17 cellular contexts compared by ENCODE assay signal in genomic region chr6:3623451-3624267, GRCh38.
DNase-seq lines count a peak whose midpoint lies in the region; ATAC-seq lines count a peak whose summit lies in the region.
"Had no signal": no experiment of that assay in that cellular context is flagged by ENCODE, and none has a peak within 500 bp of the region (broad histone marks: within the 10 kb centered on the region; RNA-seq: fewer than 3 reads in every experiment).

No MANE protein-coding gene starts in this region.

- intact Hi-C loops in naive thymus-derived CD4-positive, alpha-beta T cell (cut with micrococcal nuclease): no loop called here

- peak; percentile 11 for DNase-seq in stimulated activated CD4-positive, alpha-beta T cell treated with anti-CD3 and anti-CD28 coated beads, Interleukin-15, amount 100 ng/mL, for 24 hours
- DNase-seq in stimulated activated CD4-positive, alpha-beta T cell treated with anti-CD3 and anti-CD28 coated beads, Interleukin-4, amount 100 ng/mL, for 4 hours: no peak
- DNase-seq in activated T-cell treated with anti-CD3 and anti-CD28 coated beads, Interleukin-2, amount 50 U/mL, for 72 hours: peak; percentile 7 to 8
- DNase-seq in naive thymus-derived CD4-positive, alpha-beta T cell: peak in 4 of 9 donors; percentile 4 to 35 (median 6)
- peak; percentile 33 for DNase-seq in ureter (ENCODE audit: low spot score)
- DNase-seq in NOMO-1 treated with dmso at 0.1 percent for 144 hours (lab: John Stamatoyannopoulos, UW; ENCODE audit: unreplicated experiment): no peak
- DNase-seq: Caco-2, colonic mucosa, NCI-H1436 treated with DMSO at 0.1 percent for 48 hours, NCI-H226, SIG-M5 had no signal

- POLR2A ChIA-PET in naive thymus-derived CD4-positive, alpha-beta T cell (lab: Charles Lee): no interaction called here

- no peaks in the 10 kb centered on the region for H3K4me1 ChIP-seq in naive thymus-derived CD4-positive, alpha-beta T cell (ENCODE audit: control insufficient read depth in 2 of 2, insufficient read depth in 2 of 2, low read length in 2 of 2)
- H3K4me1 ChIP-seq: Caco-2, colonic mucosa had no signal

- no peak overlapping the region for H3K4me3 ChIP-seq in naive thymus-derived CD4-positive, alpha-beta T cell (ENCODE audit: low read length)
- H3K4me3 ChIP-seq: ascending aorta, colonic mucosa, suprapubic skin had no signal

- CTCF ChIA-PET in naive thymus-derived CD4-positive, alpha-beta T cell (lab: Charles Lee): no interaction called here

- H3K27me3 ChIP-seq in naive thymus-derived CD4-positive, alpha-beta T cell (ENCODE audit: control insufficient read depth in 2 of 2, insufficient read depth in 2 of 2, low read length in 2 of 2): no peaks in the 10 kb centered on the region
- H3K27me3 ChIP-seq: ascending aorta, colonic mucosa, suprapubic skin had no signal

- no peaks in the 10 kb centered on the region for H3K36me3 Mint-ChIP-seq in activated T-cell treated with anti-CD3 and anti-CD28 coated beads, Interleukin-2, amount 50 U/mL, for 72 hours (ENCODE audit: insufficient read depth in 2 of 2)
- no peaks in the 10 kb centered on the region for H3K36me3 Mint-ChIP-seq in naive thymus-derived CD4-positive, alpha-beta T cell

- peaks cover 19% of the 10 kb centered on the region for H3K4me1 Mint-ChIP-seq in activated T-cell treated with anti-CD3 and anti-CD28 coated beads, Interleukin-2, amount 50 U/mL, for 72 hours (ENCODE audit: low read depth)
- H3K4me1 Mint-ChIP-seq in naive thymus-derived CD4-positive, alpha-beta T cell: peaks cover 0 to 23% (median 14%) of the 10 kb centered on the region in 7 donors
- H3K4me1 Mint-ChIP-seq: memory B cell had no signal

- peak overlapping the region; percentile 23 to 40 for H3K4me3 Mint-ChIP-seq in activated T-cell treated with anti-CD3 and anti-CD28 coated beads, Interleukin-2, amount 50 U/mL, for 72 hours
- peak overlapping the region in 9 of 10 donors; percentile 10 to 75 (median 42) for H3K4me3 Mint-ChIP-seq in naive thymus-derived CD4-positive, alpha-beta T cell
- H3K4me3 Mint-ChIP-seq: memory B cell; T-helper 2 cell treated with Interferon-gamma antibody and Interleukin-4, amounts not matched to agents 5 μg/mL and 100 μg/mL, for 36 hours had no signal

- ATAC-seq in activated T-cell treated with anti-CD3 and anti-CD28 coated beads, Interleukin-2, amount 50 U/mL, for 72 hours (replicated peaks in 1 of 2): peak; percentile 58 to 74
- peak; percentile 51 for ATAC-seq in naive thymus-derived CD4-positive, alpha-beta T cell
- ATAC-seq in GM21737 (IDR thresholded peaks at IDR 0.05; ENCODE audit: unreplicated experiment) (no peak), HG03460 (IDR thresholded peaks at IDR 0.05; ENCODE audit: unreplicated experiment) (no peak)

- no peak overlapping the region for H3K27ac Mint-ChIP-seq in activated T-cell treated with anti-CD3 and anti-CD28 coated beads, Interleukin-2, amount 50 U/mL, for 72 hours
- H3K27ac Mint-ChIP-seq in naive thymus-derived CD4-positive, alpha-beta T cell: peak overlapping the region in 1 of 9 donors; percentile 17
- H3K27ac Mint-ChIP-seq: memory B cell; T-helper 2 cell treated with Interferon-gamma antibody and Interleukin-4, amounts not matched to agents 5 μg/mL and 100 μg/mL, for 36 hours had no signal

- no peaks in the 10 kb centered on the region for H3K9me3 ChIP-seq in naive thymus-derived CD4-positive, alpha-beta T cell (ENCODE audit: control insufficient read depth in 2 of 3, low read length in 3 of 3)
- H3K9me3 ChIP-seq: ascending aorta, Caco-2, colonic mucosa, suprapubic skin had no signal

- H3K27me3 Mint-ChIP-seq in activated T-cell treated with anti-CD3 and anti-CD28 coated beads, Interleukin-2, amount 50 U/mL, for 72 hours (ENCODE audit: low read depth): peaks cover 32% of the 10 kb centered on the region
- peaks cover 29 to 46% (median 37%) of the 10 kb centered on the region in 5 donors for H3K27me3 Mint-ChIP-seq in naive thymus-derived CD4-positive, alpha-beta T cell

- no peaks in the 10 kb centered on the region for H3K36me3 ChIP-seq in naive thymus-derived CD4-positive, alpha-beta T cell (ENCODE audit: control insufficient read depth in 2 of 3, insufficient read depth in 3 of 3, low read length in 3 of 3)
- H3K36me3 ChIP-seq: ascending aorta, colonic mucosa, suprapubic skin had no signal

- H3K27ac ChIP-seq in naive thymus-derived CD4-positive, alpha-beta T cell (ENCODE audit: low read depth, low read length): no peak overlapping the region
- H3K27ac ChIP-seq: ascending aorta, colonic mucosa, suprapubic skin had no signal

- no peaks in the 10 kb centered on the region for H3K9me3 Mint-ChIP-seq in activated T-cell treated with anti-CD3 and anti-CD28 coated beads, Interleukin-2, amount 50 U/mL, for 72 hours
- H3K9me3 Mint-ChIP-seq in naive thymus-derived CD4-positive, alpha-beta T cell: peaks cover 0 to 1% (median 0%) of the 10 kb centered on the region in 11 donors
- H3K9me3 Mint-ChIP-seq: memory B cell; T-helper 2 cell treated with Interferon-gamma antibody and Interleukin-4, amounts not matched to agents 5 μg/mL and 100 μg/mL, for 36 hours had no signal

Comparison
In these comparisons a context has a peak if more than half of its experiments do, and no peak if none do; other contexts are left out.
1. DNase-seq: peak in stimulated activated CD4-positive, alpha-beta T cell treated with anti-CD3 and anti-CD28 coated beads, Interleukin-15, amount 100 ng/mL, for 24 hours (single experiment), activated T-cell treated with anti-CD3 and anti-CD28 coated beads, Interleukin-2, amount 50 U/mL, for 72 hours (2 of 2) and ureter (single experiment); none in stimulated activated CD4-positive, alpha-beta T cell treated with anti-CD3 and anti-CD28 coated beads, Interleukin-4, amount 100 ng/mL, for 4 hours (0 of 2) and NOMO-1 treated with dmso at 0.1 percent for 144 hours (single experiment).
2. ATAC-seq: peak in activated T-cell treated with anti-CD3 and anti-CD28 coated beads, Interleukin-2, amount 50 U/mL, for 72 hours (2 of 2) and naive thymus-derived CD4-positive, alpha-beta T cell (single experiment); none in GM21737 (single experiment) and HG03460 (single experiment).